Comparison of ENCODE assay signal across 18 cellular contexts in the genomic region with DNA sequence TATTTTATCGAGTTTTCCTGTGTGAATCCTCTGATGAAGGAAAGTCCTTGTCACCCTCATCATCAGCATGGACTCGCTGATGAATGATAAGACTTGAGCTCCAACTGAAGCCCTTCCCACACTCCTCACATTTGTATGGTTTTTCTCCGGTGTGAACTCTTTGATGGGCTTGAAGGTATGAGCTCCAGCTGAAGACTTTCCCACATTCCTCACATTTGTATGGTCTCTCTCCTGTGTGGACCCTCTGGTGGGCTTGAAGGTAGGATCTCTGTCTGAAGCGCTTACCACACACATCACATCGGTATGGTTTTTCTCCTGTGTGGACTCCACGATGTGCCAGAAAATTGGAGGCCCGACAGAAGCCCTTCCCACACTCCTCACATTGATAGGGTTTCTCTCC. TPM values are rescaled to one million over a fixed set of nuclear protein-coding genes. Genes with fewer than 3 reads are reported as not detected.
A peak's percentile ranks its signal among the peaks of the same experiment; 100 is the strongest.
DNase-seq lines count a peak whose midpoint lies in the region; ATAC-seq, FAIRE-seq and TF ChIP-seq lines count a peak whose summit lies in the region.
"Had no signal": no experiment of that assay in that cellular context is flagged by ENCODE, and none has a peak within 500 bp of the region (broad histone marks: within the 10 kb centered on the region; RNA-seq: fewer than 3 reads in every experiment).

No MANE protein-coding gene starts in this region.

- TF ChIP-seq RAD21 in K562 (CRISPR knock-in tag; conservative IDR thresholded peaks at IDR 0.05 in 1 of 2, IDR thresholded peaks at IDR 0.05 in 1 of 2) = no peak

- H3K27me3 ChIP-seq in K562 (ENCODE audit: control insufficient read depth in 2 of 2, insufficient read depth in 2 of 2, low read length in 2 of 2) = no peaks in the 10 kb centered on the region
- no peaks in the 10 kb centered on the region for H3K27me3 ChIP-seq in keratinocyte (ENCODE audit: control insufficient read depth, extremely low read depth, insufficient read depth, low read length)
- no peaks in the 10 kb centered on the region for H3K27me3 ChIP-seq in subcutaneous abdominal adipose tissue (ENCODE audit: control insufficient read depth in 5 of 5, insufficient read depth in 4 of 5, low read length in 5 of 5)

- 54% methylated on average over 7 of the region's 7 CpGs for WGBS in K562 (ENCODE audit: insufficient coverage, low coverage, missing lambda C conversion rate)

- H3K9me1 ChIP-seq in K562 (ENCODE audit: control insufficient read depth, insufficient read depth, low read length) (no peaks in the 10 kb centered on the region), keratinocyte (ENCODE audit: control insufficient read depth, extremely low read depth, insufficient read depth, low read length) (no peaks in the 10 kb centered on the region)

- H3K9ac ChIP-seq in K562 (ENCODE audit: insufficient read depth in 1 of 2, low read depth in 2 of 2, low read length in 2 of 2) (no peak overlapping the region), keratinocyte (ENCODE audit: control insufficient read depth, extremely low read depth, insufficient read depth, low read length) (no peak overlapping the region), subcutaneous abdominal adipose tissue (ENCODE audit: low read length in 5 of 5) (no peak overlapping the region)
- H3K9ac ChIP-seq: GM23248 had no signal

- TF ChIP-seq CTCF in HEK293 (tag by site-specific recombination; IDR thresholded peaks at IDR 0.05) (no peak), K562 (IDR thresholded peaks at IDR 0.05 in 2 of 3, conservative IDR thresholded peaks at IDR 0.05 in 1 of 3; ENCODE audit: insufficient read depth in 2 of 3, low read depth in 1 of 3, low read length in 3 of 3) (no peak), keratinocyte (optimal IDR thresholded peaks at IDR 0.05 in 1 of 3, IDR thresholded peaks at IDR 0.05 in 1 of 3, conservative IDR thresholded peaks at IDR 0.05 in 1 of 3; ENCODE audit: extremely low read depth in 1 of 3, insufficient read depth in 2 of 3, low read length in 3 of 3) (no peak)

- no TSS peak for BruUV-seq in K562 (replicated peaks; lab: Mats Ljungman, UMichigan)

- intact Hi-C loops in K562 (cut with micrococcal nuclease) = no loop called here

- H3K9me3 ChIP-seq in HEK293 (ENCODE audit: control insufficient read depth, insufficient read depth, low read depth, low read length) (peaks cover 72% of the 10 kb centered on the region), K562 (replicated peaks; ENCODE audit: control insufficient read depth, insufficient read depth, low read depth, low read length) (peaks cover 16% of the 10 kb centered on the region), keratinocyte (ENCODE audit: control insufficient read depth, low read depth, low read length) (peaks cover 22% of the 10 kb centered on the region), subcutaneous abdominal adipose tissue (ENCODE audit: control insufficient read depth in 5 of 5, low read length in 5 of 5) (peaks cover 82 to 98% (median 94%) of the 10 kb centered on the region in 5 donors)

- FAIRE-seq in K562 (lab: Jason Lieb, UNC) (no peak), keratinocyte (lab: Jason Lieb, UNC) (peak; percentile 23)
- FAIRE-seq: G401.6 had no signal

- DNase-seq in K562 (ENCODE audit: extremely low read depth in 1 of 4, low spot score in 3 of 4) (no peak), keratinocyte (ENCODE audit: low read depth, low spot score) (no peak), NCI-H2081 treated with DMSO at 0.1 percent for 48 hours (lab: John Stamatoyannopoulos, UW) (no peak), CD1c-positive myeloid dendritic cell (ENCODE audit: extremely low spot score) (no peak)
- DNase-seq: CD8-positive, alpha-beta T cell; DMS79 treated with DMSO at 0.1 percent for 48 hours; GM23248; NCI-H187; NCI-H2171; NCI-H446 treated with DMSO at 0.1 percent for 48 hours; NCI-H748 treated with DMSO at 0.1 percent for 48 hours; SW 1271 had no signal

- H3K36me3 ChIP-seq in HEK293 (ENCODE audit: control insufficient read depth in 2 of 2, insufficient read depth in 1 of 2, low read length in 2 of 2) (peaks cover 55 to 81% of the 10 kb centered on the region in 2 experiments), K562 (ENCODE audit: control insufficient read depth, insufficient read depth, low read length) (peaks cover 36% of the 10 kb centered on the region), keratinocyte (ENCODE audit: control insufficient read depth in 2 of 2, extremely low read depth in 1 of 2, insufficient read depth in 2 of 2, low read length in 2 of 2) (peaks cover 29 to 34% of the 10 kb centered on the region in 2 experiments), subcutaneous abdominal adipose tissue (ENCODE audit: control insufficient read depth in 5 of 5, insufficient read depth in 5 of 5, low read length in 5 of 5) (peaks cover 33 to 53% (median 51%) of the 10 kb centered on the region in 5 donors)

- no peaks in the 10 kb centered on the region for H4K20me1 ChIP-seq in K562 (replicated peaks; ENCODE audit: control insufficient read depth, insufficient read depth, low read length)
- no peaks in the 10 kb centered on the region for H4K20me1 ChIP-seq in keratinocyte (ENCODE audit: control insufficient read depth, extremely low read depth, insufficient read depth, low read length)

- ATAC-seq in K562 (no peak), GM19397 (IDR thresholded peaks at IDR 0.05; ENCODE audit: unreplicated experiment) (no peak)
- ATAC-seq: CD8-positive, alpha-beta T cell; HCT116 had no signal

- H3K27ac ChIP-seq in HEK293 (ENCODE audit: extremely low read depth, low read depth, low read length) = no peak overlapping the region
- H3K27ac ChIP-seq in K562 (ENCODE audit: extremely low read depth, low read depth, low read length) = no peak overlapping the region
- H3K27ac ChIP-seq in keratinocyte (ENCODE audit: control insufficient read depth, insufficient read depth, low read length) = no peak overlapping the region
- no peak overlapping the region for H3K27ac ChIP-seq in subcutaneous abdominal adipose tissue (ENCODE audit: low read depth, low read length)
- H3K27ac ChIP-seq: GM23248 had no signal

- CTCF ChIA-PET in HEK293 (lab: Yijun Ruan, JAX) = interaction anchor here (0.6 kb wide), 2 partner anchors 188 to 244 kb away, joined by 3 read pairs; a partner anchor contains a TSS
- CTCF ChIA-PET in K562 (lab: Yijun Ruan, JAX; ENCODE audit: low intra/inter-chr PET ratio) = no interaction called here

- no peak for TF ChIP-seq POLR2A in K562 (conservative IDR thresholded peaks at IDR 0.05)

- H2AFZ ChIP-seq in K562 (ENCODE audit: low read depth, low read length) (no peak overlapping the region), keratinocyte (ENCODE audit: control insufficient read depth, low read length) (no peak overlapping the region)
- H2AFZ ChIP-seq: GM23248 had no signal

- H3K4me1 ChIP-seq in HEK293 (ENCODE audit: control insufficient read depth, insufficient read depth, low read length) (no peaks in the 10 kb centered on the region), K562 (replicated peaks in 1 of 2; ENCODE audit: control insufficient read depth in 2 of 2, insufficient read depth in 2 of 2, low read length in 2 of 2) (no peaks in the 10 kb centered on the region), keratinocyte (ENCODE audit: control insufficient read depth, extremely low read depth, insufficient read depth, low read length) (no peaks in the 10 kb centered on the region), subcutaneous abdominal adipose tissue (ENCODE audit: control insufficient read depth in 5 of 5, insufficient read depth in 5 of 5, low read length in 5 of 5) (peaks cover 0 to 3% (median 0%) of the 10 kb centered on the region in 5 donors)

- in situ Hi-C loops in K562 (cut with MboI) = no loop called here

- POLR2A ChIA-PET in HEK293 (lab: Yijun Ruan, JAX) (interaction anchor here (2.0 to 3.2 kb wide), 2 partner anchors 12 to 22 kb away, joined by 6 to 10 read pairs; a partner anchor contains a TSS), K562 (lab: Yijun Ruan, JAX) (interaction anchor here (1.4 kb wide), 1 partner anchor 12 kb away, joined by 4 read pairs; no protein-coding TSS in a partner anchor)

- H3K4me2 ChIP-seq in K562 (ENCODE audit: insufficient read depth, low read length) (no peak overlapping the region), keratinocyte (ENCODE audit: control insufficient read depth, extremely low read depth, insufficient read depth, low read depth, low read length) (no peak overlapping the region)

- no peak overlapping the region for H3K4me3 ChIP-seq in HEK293 (ENCODE audit: low read depth, low read length)
- no peak overlapping the region for H3K4me3 ChIP-seq in K562
- no peak overlapping the region for H3K4me3 ChIP-seq in keratinocyte (ENCODE audit: control insufficient read depth in 2 of 3, extremely low read depth in 1 of 3, insufficient read depth in 2 of 3, low read depth in 1 of 3, low read length in 3 of 3)
- H3K4me3 ChIP-seq in subcutaneous abdominal adipose tissue (ENCODE audit: low read depth in 1 of 5, low read length in 5 of 5) = peak overlapping the region; percentile 19 to 64 (median 37)
- H3K4me3 ChIP-seq: GM23248 had no signal

- dilution Hi-C loops in keratinocyte (cut with MboI; ENCODE audit: extremely low pct_ligation_motif_present, low sequenced_read_pairs) = no loop called here

- H3K79me2 ChIP-seq in K562 (ENCODE audit: control insufficient read depth, insufficient read depth, low read length) = no peaks in the 10 kb centered on the region
- no peaks in the 10 kb centered on the region for H3K79me2 ChIP-seq in keratinocyte (ENCODE audit: control insufficient read depth, insufficient read depth, low read length)

- no peak for TF ChIP-seq EP300 in K562 (IDR thresholded peaks at IDR 0.05; ENCODE audit: low read length)

RNA-seq across cellular contexts. Expression of a gene that starts 21.7 kb away (rescaled TPM):
- 16.8 and 19.0 TPM in 2 replicates for total RNA-seq in K562 (2011; cell fraction: chromatin; rRNA removed; ENCODE audit: low replicate concordance)
- 12.2 and 12.5 TPM in 2 replicates for total RNA-seq in K562 (2011; cell fraction: nucleolus; rRNA removed)
- 13.6 and 14.6 TPM in 2 replicates for total RNA-seq in K562 (2011; cell fraction: nucleoplasm; rRNA removed)
- total RNA-seq in K562 (2014; rRNA removed) = 5.8 and 6.7 TPM in 2 replicates
- total RNA-seq in K562 (2014; rRNA removed; fragmentation: Illumina TruSeq; extraction: Trizol) = 10.1 and 12.8 TPM in 2 replicates
- total RNA-seq in K562 (2015; rRNA removed; fragmentation: Illumina TruSeq; extraction: Trizol) = 10.4 TPM in 2 replicates
- total RNA-seq in K562 (2021) = 8.5 and 8.8 TPM in 2 replicates
- 7.2 and 9.4 TPM in 2 replicates for polyA plus RNA-seq in K562 (2011; rRNA removed)
- 3.7 TPM in 2 replicates for polyA plus RNA-seq in K562 (2011; cell fraction: cytosol; rRNA removed)
- 6.4 and 8.7 TPM in 2 replicates for polyA plus RNA-seq in K562 (2011; cell fraction: nucleus; rRNA removed)
- 5.2 and 5.7 TPM in 2 replicates for polyA plus RNA-seq in K562 (2012)
- 10.4 and 10.6 TPM in 2 replicates for polyA plus RNA-seq in K562 (2014; fragmentation: Illumina TruSeq; extraction: Trizol)
- polyA plus RNA-seq in K562 (2014; fragmentation: Nextera tagmentation; extraction: Ambion mirVana) = 1 to 10 TPM; 2.6 to 5.1 TPM
- polyA plus RNA-seq in K562 (2014; rRNA removed) = 6.8 and 9.8 TPM in 2 replicates
- 17.5 and 17.9 TPM in 2 replicates for polyA minus RNA-seq in K562 (2011; rRNA and poly(A)+ RNA removed)
- polyA minus RNA-seq in K562 (2011; cell fraction: cytosol; rRNA and poly(A)+ RNA removed) = 3.2 and 4.7 TPM in 2 replicates
- polyA minus RNA-seq in K562 (2011; cell fraction: nucleus; rRNA and poly(A)+ RNA removed) = 7.8 and 12.3 TPM in 2 replicates
- 8.6 to 10.4 TPM (median 9.1 TPM) in 3 replicates for polyA plus RNA-seq in keratinocyte
- polyA plus RNA-seq in keratinocyte (2011; ENCODE audit: low read depth) = 2.7 TPM
- 5.8 and 10.2 TPM in 2 replicates for polyA plus RNA-seq in keratinocyte (2011; cell fraction: cytosol; rRNA removed)
- 12.9 and 13.6 TPM in 2 replicates for polyA plus RNA-seq in keratinocyte (2011; cell fraction: nucleus; rRNA removed)
- 4.5 and 7.4 TPM in 2 replicates for polyA plus RNA-seq in keratinocyte (2012; ENCODE audit: low replicate concordance)
- 6.1 to 11.9 TPM (median 9.6 TPM) in 3 replicates for polyA minus RNA-seq in keratinocyte
- 11.3 TPM for polyA minus RNA-seq in keratinocyte (2011; cell fraction: cytosol; rRNA and poly(A)+ RNA removed)
- 5.7 and 14.7 TPM in 2 replicates for polyA minus RNA-seq in keratinocyte (2011; cell fraction: nucleus; rRNA and poly(A)+ RNA removed)

RNA-seq across cellular contexts. Expression of a gene that starts 29.6 kb away (rescaled TPM):
- 0.21 and 1.9 TPM in 2 replicates for total RNA-seq in K562 (2011; cell fraction: chromatin; rRNA removed; ENCODE audit: low replicate concordance)
- 0.26 TPM in 1 of 2 replicates, not detected in the other for total RNA-seq in K562 (2011; cell fraction: nucleolus; rRNA removed)
- not detected in 2 replicates for total RNA-seq in K562 (2011; cell fraction: nucleoplasm; rRNA removed)
- total RNA-seq in K562 (2014; rRNA removed) = 0.20 and 0.41 TPM in 2 replicates
- 0.40 and 0.54 TPM in 2 replicates for total RNA-seq in K562 (2014; rRNA removed; fragmentation: Illumina TruSeq; extraction: Trizol)
- total RNA-seq in K562 (2015; rRNA removed; fragmentation: Illumina TruSeq; extraction: Trizol) = 0.19 and 0.25 TPM in 2 replicates
- total RNA-seq in K562 (2021) = 0.22 and 0.36 TPM in 2 replicates
- 0.45 and 0.67 TPM in 2 replicates for polyA plus RNA-seq in K562 (2011; rRNA removed)
- polyA plus RNA-seq in K562 (2011; cell fraction: cytosol; rRNA removed) = 0.10 TPM in 1 of 2 replicates, not detected in the other
- polyA plus RNA-seq in K562 (2011; cell fraction: nucleus; rRNA removed) = 0.38 and 0.90 TPM in 2 replicates
- 0.48 and 1.6 TPM in 2 replicates for polyA plus RNA-seq in K562 (2012)
- 0.15 and 0.61 TPM in 2 replicates for polyA plus RNA-seq in K562 (2014; fragmentation: Illumina TruSeq; extraction: Trizol)
- under 1 TPM; 0.15 to 0.55 TPM for polyA plus RNA-seq in K562 (2014; fragmentation: Nextera tagmentation; extraction: Ambion mirVana)
- polyA plus RNA-seq in K562 (2014; rRNA removed) = 0.23 and 0.44 TPM in 2 replicates
- polyA minus RNA-seq in K562 (2011; rRNA and poly(A)+ RNA removed) = 0.09 and 0.11 TPM in 2 replicates
- polyA minus RNA-seq in K562 (2011; cell fraction: cytosol; rRNA and poly(A)+ RNA removed) = not detected in 2 replicates
- polyA minus RNA-seq in K562 (2011; cell fraction: nucleus; rRNA and poly(A)+ RNA removed) = 0.11 and 0.67 TPM in 2 replicates
- 1.1 to 3.0 TPM (median 2.4 TPM) in 3 replicates for polyA plus RNA-seq in keratinocyte
- 3.4 TPM for polyA plus RNA-seq in keratinocyte (2011; ENCODE audit: low read depth)
- polyA plus RNA-seq in keratinocyte (2011; cell fraction: cytosol; rRNA removed) = 1.1 and 2.9 TPM in 2 replicates
- polyA plus RNA-seq in keratinocyte (2011; cell fraction: nucleus; rRNA removed) = 5.0 and 7.2 TPM in 2 replicates
- 2.0 and 5.0 TPM in 2 replicates for polyA plus RNA-seq in keratinocyte (2012; ENCODE audit: low replicate concordance)
- polyA minus RNA-seq in keratinocyte = 1.1 TPM in 2 of 3 replicates, not detected in the other
- not detected for polyA minus RNA-seq in keratinocyte (2011; cell fraction: cytosol; rRNA and poly(A)+ RNA removed)
- 1.3 and 1.8 TPM in 2 replicates for polyA minus RNA-seq in keratinocyte (2011; cell fraction: nucleus; rRNA and poly(A)+ RNA removed)
- total RNA-seq: SK-MEL-5 had no signal

RNA-seq across cellular contexts. Expression of a gene that starts 37.6 kb away (rescaled TPM):
- total RNA-seq in K562 (2011; cell fraction: chromatin; rRNA removed; ENCODE audit: low replicate concordance) = 1.5 and 3.6 TPM in 2 replicates
- total RNA-seq in K562 (2011; cell fraction: nucleolus; rRNA removed) = 1.2 and 1.3 TPM in 2 replicates
- total RNA-seq in K562 (2011; cell fraction: nucleoplasm; rRNA removed) = 1.5 and 2.2 TPM in 2 replicates
- 0.32 and 1.2 TPM in 2 replicates for total RNA-seq in K562 (2014; rRNA removed)
- 1.2 and 1.4 TPM in 2 replicates for total RNA-seq in K562 (2014; rRNA removed; fragmentation: Illumina TruSeq; extraction: Trizol)
- total RNA-seq in K562 (2015; rRNA removed; fragmentation: Illumina TruSeq; extraction: Trizol) = 0.80 and 0.98 TPM in 2 replicates
- 0.78 and 1.1 TPM in 2 replicates for total RNA-seq in K562 (2021)
- 0.09 and 0.35 TPM in 2 replicates for polyA plus RNA-seq in K562 (2011; rRNA removed)
- polyA plus RNA-seq in K562 (2011; cell fraction: cytosol; rRNA removed) = 0.21 TPM in 1 of 2 replicates, not detected in the other
- 0.22 and 0.53 TPM in 2 replicates for polyA plus RNA-seq in K562 (2011; cell fraction: nucleus; rRNA removed)
- polyA plus RNA-seq in K562 (2012) = 0.22 and 0.54 TPM in 2 replicates
- polyA plus RNA-seq in K562 (2014; fragmentation: Illumina TruSeq; extraction: Trizol) = 0.40 and 0.43 TPM in 2 replicates
- under 1 TPM; 0.45 to 0.52 TPM for polyA plus RNA-seq in K562 (2014; fragmentation: Nextera tagmentation; extraction: Ambion mirVana)
- 0.34 and 0.42 TPM in 2 replicates for polyA plus RNA-seq in K562 (2014; rRNA removed)
- polyA minus RNA-seq in K562 (2011; rRNA and poly(A)+ RNA removed) = 1.1 and 1.2 TPM in 2 replicates
- polyA minus RNA-seq in K562 (2011; cell fraction: cytosol; rRNA and poly(A)+ RNA removed) = not detected in 2 replicates
- polyA minus RNA-seq in K562 (2011; cell fraction: nucleus; rRNA and poly(A)+ RNA removed) = 0.67 and 0.89 TPM in 2 replicates
- polyA plus RNA-seq in keratinocyte = 1.5 TPM in 3 replicates
- polyA plus RNA-seq in keratinocyte (2011; ENCODE audit: low read depth) = 1.00 TPM
- polyA plus RNA-seq in keratinocyte (2011; cell fraction: cytosol; rRNA removed) = 0.35 and 0.79 TPM in 2 replicates
- 3.3 and 4.1 TPM in 2 replicates for polyA plus RNA-seq in keratinocyte (2011; cell fraction: nucleus; rRNA removed)
- polyA plus RNA-seq in keratinocyte (2012; ENCODE audit: low replicate concordance) = 0.71 and 1.7 TPM in 2 replicates
- polyA minus RNA-seq in keratinocyte = 0.20 to 7.2 TPM (median 2.7 TPM) in 3 replicates
- 0.96 TPM for polyA minus RNA-seq in keratinocyte (2011; cell fraction: cytosol; rRNA and poly(A)+ RNA removed)
- 3.9 and 10.1 TPM in 2 replicates for polyA minus RNA-seq in keratinocyte (2011; cell fraction: nucleus; rRNA and poly(A)+ RNA removed)

Comparison
In these comparisons a context has a peak if more than half of its experiments do, and no peak if none do; other contexts are left out.
1. H3K4me3 ChIP-seq: peak in subcutaneous abdominal adipose tissue (5 of 5); none in HEK293 (single experiment), K562 (single experiment) and keratinocyte (0 of 3).